ENCODE assay signal across 16 cellular contexts in genomic region chr4:159127745-159128518, GRCh38. TPM values are rescaled to one million over a fixed set of nuclear protein-coding genes. Genes with fewer than 3 reads are reported as not detected.
DNase-seq lines count a peak whose midpoint lies in the region; ATAC-seq, FAIRE-seq and TF ChIP-seq lines count a peak whose summit lies in the region.
"Had no signal": no experiment of that assay in that cellular context is flagged by ENCODE, and none has a peak within 500 bp of the region (broad histone marks: within the 10 kb centered on the region; RNA-seq: fewer than 3 reads in every experiment).

No MANE protein-coding gene starts in this region.

- BruUV-seq in Caco-2 (replicated peaks; lab: Mats Ljungman, UMichigan) (no TSS peak), K562 (replicated peaks; lab: Mats Ljungman, UMichigan) (no TSS peak)

- TF ChIP-seq POLR2A in K562 (conservative IDR thresholded peaks at IDR 0.05) (no peak), upper lobe of left lung (IDR thresholded peaks at IDR 0.05) (no peak)

- H3K9me1 ChIP-seq in K562 (ENCODE audit: control insufficient read depth, insufficient read depth, low read length): no peaks in the 10 kb centered on the region

- TF ChIP-seq CTCF in Caco-2 (IDR thresholded peaks at IDR 0.05; ENCODE audit: insufficient read depth in 1 of 2, low read depth in 1 of 2, low read length in 1 of 2, severe bottlenecking in 1 of 2, unreplicated experiment in 1 of 2) (no peak), K562 (IDR thresholded peaks at IDR 0.05 in 2 of 3, conservative IDR thresholded peaks at IDR 0.05 in 1 of 3; ENCODE audit: insufficient read depth in 2 of 3, low read depth in 1 of 3, low read length in 3 of 3) (no peak), upper lobe of left lung (IDR thresholded peaks at IDR 0.05) (no peak)

- H4K20me1 ChIP-seq in K562 (replicated peaks; ENCODE audit: control insufficient read depth, insufficient read depth, low read length): no peaks in the 10 kb centered on the region; the same call in 1 of the 2 replicates

- H3K9me3 Mint-ChIP-seq in Caco-2 (ENCODE audit: unreplicated experiment): no peaks in the 10 kb centered on the region
- H3K9me3 Mint-ChIP-seq: CD14-positive monocyte; CD8-positive, alpha-beta T cell had no signal

- H3K36me3 Mint-ChIP-seq in Caco-2 (ENCODE audit: insufficient read depth, unreplicated experiment): peaks cover 21% of the 10 kb centered on the region
- H3K36me3 Mint-ChIP-seq: CD8-positive, alpha-beta T cell had no signal

- TF ChIP-seq RAD21 in K562 (CRISPR knock-in tag; conservative IDR thresholded peaks at IDR 0.05 in 1 of 2, IDR thresholded peaks at IDR 0.05 in 1 of 2): no peak

- no peaks in the 10 kb centered on the region for H3K27me3 Mint-ChIP-seq in Caco-2 (ENCODE audit: insufficient read depth, unreplicated experiment)

- 56% methylated on average over 4 of the region's 4 CpGs for WGBS in K562 (ENCODE audit: insufficient coverage, low coverage, missing lambda C conversion rate)
- 93 to 97% methylated on average over 4 of the region's 4 CpGs for WGBS in upper lobe of left lung, 2 donors

- no peak overlapping the region for H2AFZ ChIP-seq in K562 (ENCODE audit: low read depth, low read length)
- H2AFZ ChIP-seq: GM23248 had no signal

- H3K27me3 ChIP-seq in Caco-2 (replicated peaks; ENCODE audit: control insufficient read depth, insufficient read depth, low read length): no peaks in the 10 kb centered on the region
- no peaks in the 10 kb centered on the region for H3K27me3 ChIP-seq in K562 (ENCODE audit: control insufficient read depth in 2 of 2, insufficient read depth in 2 of 2, low read length in 2 of 2)
- H3K27me3 ChIP-seq in upper lobe of left lung: no peaks in the 10 kb centered on the region

- in situ Hi-C loops in K562 (cut with MboI): no loop called here

- H3K4me3 ChIP-seq in Caco-2 (ENCODE audit: low read depth, low read length): no peak overlapping the region
- H3K4me3 ChIP-seq in K562: no peak overlapping the region
- no peak overlapping the region for H3K4me3 ChIP-seq in upper lobe of left lung
- H3K4me3 ChIP-seq: GM23248 had no signal

- intact Hi-C loops in Caco-2 (cut with micrococcal nuclease; ENCODE audit: unreplicated experiment): no loop called here
- intact Hi-C loops in K562 (cut with micrococcal nuclease): no loop called here
- intact Hi-C loops in left colon (cut with DNase I, micrococcal nuclease): no loop called here

- H3K4me1 ChIP-seq in Caco-2: peaks cover 72% of the 10 kb centered on the region
- H3K4me1 ChIP-seq in K562 (replicated peaks in 1 of 2; ENCODE audit: control insufficient read depth in 2 of 2, insufficient read depth in 2 of 2, low read length in 2 of 2): peaks cover 19 to 44% of the 10 kb centered on the region in 2 experiments
- H3K4me1 ChIP-seq in upper lobe of left lung: peaks cover 0 to 19% (median 10%) of the 10 kb centered on the region in 4 donors

- H3K9me3 ChIP-seq in Caco-2: no peaks in the 10 kb centered on the region
- no peaks in the 10 kb centered on the region for H3K9me3 ChIP-seq in K562 (replicated peaks; ENCODE audit: control insufficient read depth, insufficient read depth, low read depth, low read length)
- no peaks in the 10 kb centered on the region for H3K9me3 ChIP-seq in upper lobe of left lung

- POLR2A ChIA-PET in Caco-2 (lab: Charles Lee) (interaction anchor here (0.5 kb wide), 1 partner anchor 484 kb away, joined by 8 read pairs; no protein-coding TSS in a partner anchor), K562 (lab: Yijun Ruan, JAX) (interaction anchor here (1.0 to 1.1 kb wide), 2 partner anchors 10 to 23 kb away, joined by 3 read pairs; no protein-coding TSS in a partner anchor)

- CTCF ChIA-PET in Caco-2 (lab: Charles Lee) (no interaction called here), K562 (lab: Yijun Ruan, JAX; ENCODE audit: low intra/inter-chr PET ratio) (no interaction called here)

- peaks cover 84% of the 10 kb centered on the region for H3K79me2 ChIP-seq in K562 (ENCODE audit: control insufficient read depth, insufficient read depth, low read length)

- peak overlapping the region; percentile 38; the same call in 1 of the 2 replicates for H3K4me2 ChIP-seq in K562 (ENCODE audit: insufficient read depth, low read length)

- H3K27ac ChIP-seq in K562 (ENCODE audit: extremely low read depth, low read depth, low read length) (peak overlapping the region; percentile 57), upper lobe of left lung (no peak overlapping the region)
- H3K27ac ChIP-seq: GM23248, HL-60 had no signal

- peak; percentile 45 for ATAC-seq in K562
- peak; percentile 95 for ATAC-seq in left colon
- ATAC-seq in HG03280 (IDR thresholded peaks at IDR 0.05; ENCODE audit: unreplicated experiment): no peak
- ATAC-seq in upper lobe of left lung (ENCODE audit: low FRiP score in 2 of 2): no peak
- ATAC-seq: CD8-positive, alpha-beta T cell; HCT116 had no signal

- no peaks in the 10 kb centered on the region for H3K36me3 ChIP-seq in Caco-2 (ENCODE audit: control insufficient read depth, insufficient read depth, low read length)
- H3K36me3 ChIP-seq in K562 (ENCODE audit: control insufficient read depth, insufficient read depth, low read length): no peaks in the 10 kb centered on the region
- no peaks in the 10 kb centered on the region for H3K36me3 ChIP-seq in upper lobe of left lung

- DNase-seq in Caco-2 (no peak), GM18507 (ENCODE audit: extremely low spot score, insufficient read length, low read depth) (no peak), K562 (ENCODE audit: extremely low read depth in 1 of 4, low spot score in 3 of 4) (no peak), left colon (no peak), NCI-H187 treated with DMSO at 0.1 percent for 48 hours (lab: John Stamatoyannopoulos, UW) (no peak), upper lobe of left lung (no peak), NCI-H1930 (lab: John Stamatoyannopoulos, UW) (no peak)
- DNase-seq: CD8-positive, alpha-beta T cell; COR-L47; GM23248; KBM-7 had no signal

- FAIRE-seq in GM18507 (lab: Jason Lieb, UNC): peak; percentile 9
- FAIRE-seq in K562 (lab: Jason Lieb, UNC): peak; percentile 81
- FAIRE-seq: H54 had no signal

- H3K9ac ChIP-seq in K562 (ENCODE audit: insufficient read depth in 1 of 2, low read depth in 2 of 2, low read length in 2 of 2): peak overlapping the region in 1 of 2 experiments; percentile 27; a peak in 2 of 4 replicates
- H3K9ac ChIP-seq: GM23248 had no signal

- H3K4me3 Mint-ChIP-seq in Caco-2 (ENCODE audit: unreplicated experiment): no peak overlapping the region
- H3K4me3 Mint-ChIP-seq: CD14-positive monocyte; CD8-positive, alpha-beta T cell had no signal

- peak; percentile 44; the same call in 1 of the 2 replicates for TF ChIP-seq EP300 in K562 (IDR thresholded peaks at IDR 0.05; ENCODE audit: low read length)
- TF ChIP-seq EP300 in upper lobe of left lung (IDR thresholded peaks at IDR 0.05): no peak

- H3K4me1 Mint-ChIP-seq in Caco-2 (ENCODE audit: low read depth, unreplicated experiment): peaks cover 27% of the 10 kb centered on the region

- H3K27ac Mint-ChIP-seq in Caco-2 (ENCODE audit: unreplicated experiment): peak overlapping the region; percentile 34
- H3K27ac Mint-ChIP-seq: CD14-positive monocyte; CD8-positive, alpha-beta T cell had no signal

TF ChIP-seq in K562, 482 proteins besides CTCF, POLR2A, EP300 and RAD21 (continues in another document):
- TF ChIP-seq MCM5 (IDR thresholded peaks at IDR 0.05; ENCODE audit: low read depth) (no peak), ZNF263 (CRISPR knock-in tag; IDR thresholded peaks at IDR 0.05; ENCODE audit: borderline replicate concordance) (no peak)
- TF ChIP-seq, protein P1, sequence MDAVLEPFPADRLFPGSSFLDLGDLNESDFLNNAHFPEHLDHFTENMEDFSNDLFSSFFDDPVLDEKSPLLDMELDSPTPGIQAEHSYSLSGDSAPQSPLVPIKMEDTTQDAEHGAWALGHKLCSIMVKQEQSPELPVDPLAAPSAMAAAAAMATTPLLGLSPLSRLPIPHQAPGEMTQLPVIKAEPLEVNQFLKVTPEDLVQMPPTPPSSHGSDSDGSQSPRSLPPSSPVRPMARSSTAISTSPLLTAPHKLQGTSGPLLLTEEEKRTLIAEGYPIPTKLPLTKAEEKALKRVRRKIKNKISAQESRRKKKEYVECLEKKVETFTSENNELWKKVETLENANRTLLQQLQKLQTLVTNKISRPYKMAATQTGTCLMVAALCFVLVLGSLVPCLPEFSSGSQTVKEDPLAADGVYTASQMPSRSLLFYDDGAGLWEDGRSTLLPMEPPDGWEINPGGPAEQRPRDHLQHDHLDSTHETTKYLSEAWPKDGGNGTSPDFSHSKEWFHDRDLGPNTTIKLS (IDR thresholded peaks at IDR 0.05; ENCODE audit: borderline replicate concordance, low read depth): no peak

RNA-seq across cellular contexts. Expression of gene RAPGEF2, which starts 25.1 kb away (rescaled TPM):
- total RNA-seq in Caco-2 (2022) (65.6 and 67.6 TPM in 2 replicates), K562 (2014; rRNA removed) (21.2 and 21.4 TPM in 2 replicates), K562 (2014; rRNA removed; fragmentation: Illumina TruSeq; extraction: Trizol) (24.1 and 27.3 TPM in 2 replicates), K562 (2015; rRNA removed; fragmentation: Illumina TruSeq; extraction: Trizol) (29.9 and 32.6 TPM in 2 replicates), K562 (2021) (17.1 and 23.1 TPM in 2 replicates), left colon (10 to 100 TPM; 42.6 to 73.1 TPM), upper lobe of left lung (100 to 1,000 TPM in 1 of 6 donors, 10 to 100 TPM in 5; 53.3 to 122 (median 66.3) TPM)
- total RNA-seq in K562 (2011; cell fraction: chromatin; rRNA removed; ENCODE audit: low replicate concordance): 50.9 and 149 TPM in 2 replicates
- total RNA-seq in K562 (2011; cell fraction: nucleolus; rRNA removed): 21.8 and 31.8 TPM in 2 replicates
- 43.3 and 46.7 TPM in 2 replicates for total RNA-seq in K562 (2011; cell fraction: nucleoplasm; rRNA removed)
- polyA plus RNA-seq in K562 (2011; rRNA removed) (28.4 and 31.1 TPM in 2 replicates), K562 (2014; fragmentation: Illumina TruSeq; extraction: Trizol) (22.1 and 26.8 TPM in 2 replicates), K562 (2014; fragmentation: Nextera tagmentation; extraction: Ambion mirVana) (1 to 10 TPM; 3.1 to 3.4 TPM), K562 (2014; rRNA removed) (13.1 and 15.0 TPM in 2 replicates)
- 15.8 and 20.2 TPM in 2 replicates for polyA plus RNA-seq in K562 (2011; cell fraction: cytosol; rRNA removed)
- polyA plus RNA-seq in K562 (2011; cell fraction: nucleus; rRNA removed): 45.9 and 58.3 TPM in 2 replicates
- 16.1 and 24.1 TPM in 2 replicates for polyA plus RNA-seq in K562 (2012)
- 127 and 148 TPM in 2 replicates for polyA minus RNA-seq in K562 (2011; rRNA and poly(A)+ RNA removed)
- 23.8 and 34.2 TPM in 2 replicates for polyA minus RNA-seq in K562 (2011; cell fraction: cytosol; rRNA and poly(A)+ RNA removed)
- polyA minus RNA-seq in K562 (2011; cell fraction: nucleus; rRNA and poly(A)+ RNA removed): 42.3 and 86.1 TPM in 2 replicates

Comparison
In these comparisons a context has a peak if more than half of its experiments do, and no peak if none do; other contexts are left out.
1. ATAC-seq: peak in K562 (single experiment) and left colon (single experiment); none in HG03280 (single experiment) and upper lobe of left lung (0 of 2).